Comparison of ENCODE assay signal across 11 cellular contexts in the genomic region with DNA sequence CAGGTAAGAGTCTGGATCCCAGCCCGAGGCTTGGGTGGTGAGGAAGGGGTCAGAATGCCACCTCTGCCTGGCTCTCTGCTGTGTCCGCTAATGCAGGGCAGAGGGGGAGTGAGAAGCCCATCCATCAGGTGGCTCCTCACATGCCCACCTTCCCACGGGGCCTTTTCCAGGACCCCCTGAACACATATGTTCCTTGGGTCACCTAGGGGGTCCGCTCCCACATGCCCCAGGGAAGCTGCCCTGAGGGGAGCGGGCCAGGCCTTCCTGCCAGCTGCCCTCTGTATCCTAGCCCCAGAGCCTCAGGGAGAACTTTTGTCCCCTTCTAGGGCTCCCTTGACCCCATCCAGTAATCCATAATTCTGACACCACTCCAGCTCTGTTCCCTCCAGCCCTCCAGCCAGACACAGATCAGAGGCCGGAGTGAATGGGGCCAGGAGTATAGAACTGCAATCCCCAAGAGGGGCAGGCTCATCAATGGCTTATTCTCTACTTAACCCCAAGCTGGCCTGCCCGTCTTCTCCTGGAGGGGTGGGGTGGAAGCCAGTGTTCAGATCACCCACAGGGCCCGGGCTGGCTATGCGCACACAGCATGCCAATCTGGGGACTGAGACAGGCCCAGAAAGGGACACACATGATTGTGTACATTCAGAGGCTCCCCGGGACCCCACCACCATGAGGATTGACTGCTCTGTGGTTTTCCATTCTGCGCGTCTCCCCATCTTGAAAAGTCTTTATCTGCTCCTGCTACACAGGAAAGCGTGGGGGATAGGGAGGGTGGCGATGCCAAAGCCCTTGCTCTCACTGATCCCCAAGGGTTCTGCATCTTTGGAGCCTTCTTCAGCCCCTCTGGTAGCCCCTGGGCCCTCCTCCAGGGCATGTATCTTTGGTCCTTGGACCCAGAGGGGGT. TPM values are rescaled to one million over a fixed set of nuclear protein-coding genes. Genes with fewer than 3 reads are reported as not detected.
DNase-seq lines count a peak whose midpoint lies in the region; ATAC-seq, FAIRE-seq and TF ChIP-seq lines count a peak whose summit lies in the region.
"Had no signal": no experiment of that assay in that cellular context is flagged by ENCODE, and none has a peak within 500 bp of the region (broad histone marks: within the 10 kb centered on the region; RNA-seq: fewer than 3 reads in every experiment).

No MANE protein-coding gene starts in this region.

- peak overlapping the region; percentile 73 to 97 (median 82) for H3K4me3 ChIP-seq in BLaER1 treated with 17β-estradiol and CSF1 and Interleukin-3, amounts not matched to agents 10 nM and 100 nM
- H3K4me3 ChIP-seq in fibroblast of the aortic adventitia (ENCODE audit: low read depth, low read length) (peak overlapping the region; percentile 94), gastrocnemius medialis (peak overlapping the region; percentile 44 to 51 (median 49))

- peak overlapping the region; percentile 98 to 100 (median 99) for H3K4me2 ChIP-seq in BLaER1 treated with 17β-estradiol and CSF1 and Interleukin-3, amounts not matched to agents 10 nM and 100 nM

- TF ChIP-seq POLR2A in gastrocnemius medialis (IDR thresholded peaks at IDR 0.05) (no peak), H54 (IDR thresholded peaks at IDR 0.05; ENCODE audit: low read depth, low read length) (no peak)

- TF ChIP-seq CTCF in fibroblast of the aortic adventitia (IDR thresholded peaks at IDR 0.05; ENCODE audit: insufficient read depth, low read length) (no peak), gastrocnemius medialis (IDR thresholded peaks at IDR 0.05 in 4 of 5, conservative IDR thresholded peaks at IDR 0.05 in 1 of 5) (no peak), GM10266 (IDR thresholded peaks at IDR 0.05; ENCODE audit: control insufficient read depth, insufficient read depth, low read depth, missing control alignments) (no peak)

- in situ Hi-C loops in gastrocnemius medialis (cut with MboI; ENCODE audit: low sequenced_read_pairs in 4 of 4): loop anchor here (10.0 kb wide), 2 partner anchors 45 to 115 kb away; a partner anchor contains a TSS

- H3K27me3 ChIP-seq in BLaER1 treated with 17β-estradiol and CSF1 and Interleukin-3, amounts not matched to agents 10 nM and 100 nM: no peaks in the 10 kb centered on the region
- no peaks in the 10 kb centered on the region for H3K27me3 ChIP-seq in gastrocnemius medialis

- H3K9me3 ChIP-seq in BLaER1 treated with 17β-estradiol and CSF1 and Interleukin-3, amounts not matched to agents 10 nM and 100 nM (replicated peaks in 1 of 11): no peaks in the 10 kb centered on the region
- H3K9me3 ChIP-seq in gastrocnemius medialis: no peaks in the 10 kb centered on the region

- peaks cover 0 to 31% (median 18%) of the 10 kb centered on the region in 11 experiments; a peak in 13 of 22 replicates for H4K20me1 ChIP-seq in BLaER1 treated with 17β-estradiol and CSF1 and Interleukin-3, amounts not matched to agents 10 nM and 100 nM

- peak overlapping the region; percentile 80 to 94 (median 88) for H3K27ac ChIP-seq in BLaER1 treated with 17β-estradiol and CSF1 and Interleukin-3, amounts not matched to agents 10 nM and 100 nM
- peak overlapping the region; percentile 75 to 95 (median 86) for H3K27ac ChIP-seq in gastrocnemius medialis

- no peak for FAIRE-seq in H54 (lab: Jason Lieb, UNC)

- H3K4me1 ChIP-seq in BLaER1 treated with 17β-estradiol and CSF1 and Interleukin-3, amounts not matched to agents 10 nM and 100 nM: peaks cover 75 to 97% (median 83%) of the 10 kb centered on the region in 10 experiments
- H3K4me1 ChIP-seq in gastrocnemius medialis: peaks cover 15 to 31% of the 10 kb centered on the region in 2 donors

- DNase-seq in fibroblast of the aortic adventitia (ENCODE audit: low read depth): no peak
- no peak for DNase-seq in gastrocnemius medialis
- no peak for DNase-seq in GM10266 (ENCODE audit: extremely low spot score)
- DNase-seq in H54 (ENCODE audit: insufficient read length, low spot score): no peak
- DNase-seq in mesenteric fat pad (ENCODE audit: low spot score): no peak
- no peak for DNase-seq in NK-92 (lab: John Stamatoyannopoulos, UW; ENCODE audit: unreplicated experiment)
- DNase-seq: activated CD4-positive, alpha-beta T cell treated with anti-CD3 and anti-CD28 coated beads, Interleukin-2, amount 50 U/mL, for 1 hour; effector CD8-positive, alpha-beta T cell; naive B cell had no signal

- peaks cover 23 to 36% (median 28%) of the 10 kb centered on the region in 11 experiments for H3K36me3 ChIP-seq in BLaER1 treated with 17β-estradiol and CSF1 and Interleukin-3, amounts not matched to agents 10 nM and 100 nM
- H3K36me3 ChIP-seq in gastrocnemius medialis: no peaks in the 10 kb centered on the region

- ATAC-seq in SK-N-SH treated with all-trans-retinoic acid at 6 μM for 48 hours (peak; percentile 10), gastrocnemius medialis (no peak)

- H3K9ac ChIP-seq in BLaER1 treated with 17β-estradiol and CSF1 and Interleukin-3, amounts not matched to agents 10 nM and 100 nM: peak overlapping the region; percentile 86 to 91 (median 90)

- intact Hi-C loops in gastrocnemius medialis (cut with DNase I; ENCODE audit: low total_unique reads): loop anchor here (10.0 kb wide), 1 partner anchor 295 kb away; a partner anchor contains a TSS

TF ChIP-seq in SK-N-SH treated with all-trans-retinoic acid at 6 μM for 48 hours, 23 proteins besides CTCF, POLR2A, EP300 and RAD21:
- TF ChIP-seq ZNF70 (CRISPR knock-in tag; IDR thresholded peaks at IDR 0.05) (peak; percentile 80), ZFP3 (CRISPR knock-in tag; IDR thresholded peaks at IDR 0.05) (no peak)

RNA-seq across cellular contexts. Expression of a gene that starts 1.1 kb away (rescaled TPM):
- total RNA-seq in fibroblast of the aortic adventitia (ENCODE audit: low replicate concordance): 81.3 and 153 TPM in 2 replicates
- total RNA-seq in gastrocnemius medialis: 10 to 100 TPM in 2 of 4 donors, 1 to 10 TPM in 2; 6.8 to 18.2 (median 11.3) TPM
- 77.4 TPM for total RNA-seq in mesenteric fat pad

RNA-seq across cellular contexts. Expression of a gene that starts 7.1 kb away (rescaled TPM):
- total RNA-seq in fibroblast of the aortic adventitia (ENCODE audit: low replicate concordance): 1.7 and 2.3 TPM in 2 replicates
- 1 to 10 TPM in 2 of 4 donors, under 1 TPM in 1, not detected in 1; 0.91 to 5.4 (median 1.3) TPM for total RNA-seq in gastrocnemius medialis
- total RNA-seq in mesenteric fat pad: 4.7 TPM

RNA-seq across cellular contexts. Expression of a gene that starts 8.0 kb away (rescaled TPM):
- total RNA-seq in fibroblast of the aortic adventitia (ENCODE audit: low replicate concordance): 36.5 and 300 TPM in 2 replicates
- total RNA-seq in gastrocnemius medialis: 100 to 1,000 TPM; 191 to 283 (median 251) TPM
- total RNA-seq in mesenteric fat pad: 275 TPM

RNA-seq across cellular contexts. Expression of a gene that starts 28.0 kb away (rescaled TPM):
- total RNA-seq in fibroblast of the aortic adventitia (ENCODE audit: low replicate concordance): 17.5 and 25.3 TPM in 2 replicates
- 1 to 10 TPM; 4.9 to 6.2 (median 5.7) TPM for total RNA-seq in gastrocnemius medialis
- 20.3 TPM for total RNA-seq in mesenteric fat pad

RNA-seq across cellular contexts. Expression of a gene that starts 39.4 kb away (rescaled TPM):
- total RNA-seq in fibroblast of the aortic adventitia (ENCODE audit: low replicate concordance): 4.7 and 9.3 TPM in 2 replicates
- 1 to 10 TPM; 1.2 to 7.1 (median 4.3) TPM for total RNA-seq in gastrocnemius medialis
- 11.0 TPM for total RNA-seq in mesenteric fat pad
